ENCODE assay signal across 1 cellular context in genomic region chr11:46677991-46678740, GRCh38.
TF ChIP-seq lines count a peak whose summit lies in the region.

No MANE protein-coding gene starts in this region.

TF ChIP-seq in H1, 55 proteins besides CTCF, POLR2A, EP300 and RAD21:
- no peak for TF ChIP-seq CBX5 (IDR thresholded peaks at IDR 0.05; ENCODE audit: low read depth, low read length)
- no peak for TF ChIP-seq HDAC6 (IDR thresholded peaks at IDR 0.05; ENCODE audit: low read depth, low read length)
- no peak for TF ChIP-seq NRF1 (IDR thresholded peaks at IDR 0.05; ENCODE audit: low read depth, low read length)
- no peak for TF ChIP-seq SP2 (IDR thresholded peaks at IDR 0.05; ENCODE audit: low read length)
- no peak for TF ChIP-seq CHD1 (IDR thresholded peaks at IDR 0.05; ENCODE audit: low read depth, low read length)
- TF ChIP-seq RXRA (IDR thresholded peaks at IDR 0.05; ENCODE audit: insufficient read depth, low read depth, low read length) = no peak
- TF ChIP-seq RFX5 (IDR thresholded peaks at IDR 0.05; ENCODE audit: borderline replicate concordance, low read depth, low read length) = no peak
- TF ChIP-seq JUN (IDR thresholded peaks at IDR 0.05; ENCODE audit: low read depth, low read length) = no peak
- no peak for TF ChIP-seq TAF1 (IDR thresholded peaks at IDR 0.05; ENCODE audit: low read depth, low read length)
- no peak for TF ChIP-seq ATF3 (IDR thresholded peaks at IDR 0.05; ENCODE audit: insufficient read depth, low read depth, low read length)
- no peak for TF ChIP-seq CREB1 (IDR thresholded peaks at IDR 0.05)
- TF ChIP-seq CHD2 (IDR thresholded peaks at IDR 0.05; ENCODE audit: low read length) = no peak
- no peak for TF ChIP-seq FOSL1 (IDR thresholded peaks at IDR 0.05; ENCODE audit: insufficient read depth, low read depth, low read length)
- no peak for TF ChIP-seq POLR2AphosphoS5 (IDR thresholded peaks at IDR 0.05; ENCODE audit: low read depth, low read length)
